ENCODE assay signal across 15 cellular contexts in the genomic region with DNA sequence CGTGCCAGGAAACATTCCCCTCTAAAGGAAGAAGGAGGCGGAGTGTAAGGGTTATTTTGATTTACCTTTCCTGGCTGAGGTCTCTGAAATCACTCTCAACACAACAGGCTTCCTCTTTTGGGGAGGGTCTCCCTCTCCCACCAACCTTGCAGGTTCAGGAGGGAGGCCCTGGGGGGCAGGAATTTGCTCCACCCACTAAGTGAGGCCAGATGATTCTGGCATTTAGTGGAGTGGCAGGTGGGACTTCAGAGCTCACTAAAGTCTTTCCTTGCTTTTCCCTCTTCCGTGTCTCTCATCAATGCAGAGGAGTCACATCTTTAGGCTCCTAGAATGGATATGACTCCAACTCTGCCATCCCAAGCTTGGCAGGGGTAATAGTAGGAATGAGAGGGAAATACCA.
DNase-seq lines count a peak whose midpoint lies in the region; ATAC-seq, FAIRE-seq and TF ChIP-seq lines count a peak whose summit lies in the region.
"Had no signal": no experiment of that assay in that cellular context is flagged by ENCODE, and none has a peak within 500 bp of the region (broad histone marks: within the 10 kb centered on the region; RNA-seq: fewer than 3 reads in every experiment).

No MANE protein-coding gene starts in this region.

- H2AFZ ChIP-seq in keratinocyte (ENCODE audit: control insufficient read depth, low read length): peak overlapping the region; percentile 1

- H3K79me2 ChIP-seq in keratinocyte (ENCODE audit: control insufficient read depth, insufficient read depth, low read length): no peaks in the 10 kb centered on the region

- H3K27ac ChIP-seq in ascending aorta (peak overlapping the region; percentile 70 to 71), keratinocyte (ENCODE audit: control insufficient read depth, insufficient read depth, low read length) (peak overlapping the region; percentile 99)

- H3K9me3 Mint-ChIP-seq in HFFc6: no peaks in the 10 kb centered on the region
- peaks cover 2% of the 10 kb centered on the region for H3K9me3 Mint-ChIP-seq in stimulated activated memory B cell treated with anti-CD40 and anti-IgM and Interleukin-4, amounts not matched to agents 10 μg/mL and 1 μg/mL and 100 μg/mL, for 72 hours
- H3K9me3 Mint-ChIP-seq: activated naive CD8-positive, alpha-beta T cell treated with anti-CD3 and anti-CD28 coated beads, Interleukin-2, amount 50 U/mL, for 24 hours; naive B cell; stimulated activated effector memory CD8-positive, alpha-beta T cell treated with anti-CD3 and anti-CD28 coated beads, Interleukin-12 subunit alpha, Interleukin-12 subunit beta, amount 100 ng/mL, for 72 hours had no signal

- H3K36me3 ChIP-seq in ascending aorta (no peaks in the 10 kb centered on the region), keratinocyte (ENCODE audit: control insufficient read depth in 2 of 2, extremely low read depth in 1 of 2, insufficient read depth in 2 of 2, low read length in 2 of 2) (no peaks in the 10 kb centered on the region)

- peak overlapping the region; percentile 85 for H3K9ac ChIP-seq in keratinocyte (ENCODE audit: control insufficient read depth, extremely low read depth, insufficient read depth, low read length)

- DNase-seq in HFFc6 (no peak), ascending aorta (ENCODE audit: low spot score in 2 of 2) (no peak), keratinocyte (ENCODE audit: low read depth, low spot score) (no peak), left colon (no peak), NCI-H1105 (lab: John Stamatoyannopoulos, UW) (no peak), midbrain (lab: John Stamatoyannopoulos, UW) (no peak)
- DNase-seq: activated CD4-positive, alpha-beta T cell treated with anti-CD3 and anti-CD28 coated beads for 48 hours; activated naive CD8-positive, alpha-beta T cell treated with anti-CD3 and anti-CD28 coated beads, Interleukin-2, amount 50 U/mL, for 24 hours; hippocampal formation; naive B cell; NCI-H1048; SHP77 treated with DMSO at 0.1 percent for 48 hours; T-helper 9 cell had no signal

- no peaks in the 10 kb centered on the region for H3K27me3 ChIP-seq in ascending aorta
- H3K27me3 ChIP-seq in keratinocyte (ENCODE audit: control insufficient read depth, extremely low read depth, insufficient read depth, low read length): no peaks in the 10 kb centered on the region

- no peaks in the 10 kb centered on the region for H3K9me3 ChIP-seq in ascending aorta
- H3K9me3 ChIP-seq in keratinocyte (ENCODE audit: control insufficient read depth, low read depth, low read length): no peaks in the 10 kb centered on the region

- peaks cover 84% of the 10 kb centered on the region for H3K4me1 Mint-ChIP-seq in HFFc6 (ENCODE audit: low read depth)
- peaks cover 72% of the 10 kb centered on the region for H3K4me1 Mint-ChIP-seq in stimulated activated memory B cell treated with anti-CD40 and anti-IgM and Interleukin-4, amounts not matched to agents 10 μg/mL and 1 μg/mL and 100 μg/mL, for 72 hours

- FAIRE-seq in keratinocyte (lab: Jason Lieb, UNC): no peak

- TF ChIP-seq CTCF in HFFc6 (IDR thresholded peaks at IDR 0.05): no peak
- no peak for TF ChIP-seq CTCF in ascending aorta (IDR thresholded peaks at IDR 0.05)
- TF ChIP-seq CTCF in keratinocyte (optimal IDR thresholded peaks at IDR 0.05 in 1 of 3, IDR thresholded peaks at IDR 0.05 in 1 of 3, conservative IDR thresholded peaks at IDR 0.05 in 1 of 3; ENCODE audit: extremely low read depth in 1 of 3, insufficient read depth in 2 of 3, low read length in 3 of 3): no peak

- peak overlapping the region; percentile 72 for H3K4me3 Mint-ChIP-seq in HFFc6
- no peak overlapping the region for H3K4me3 Mint-ChIP-seq in stimulated activated memory B cell treated with anti-CD40 and anti-IgM and Interleukin-4, amounts not matched to agents 10 μg/mL and 1 μg/mL and 100 μg/mL, for 72 hours
- H3K4me3 Mint-ChIP-seq: activated naive CD8-positive, alpha-beta T cell treated with anti-CD3 and anti-CD28 coated beads, Interleukin-2, amount 50 U/mL, for 24 hours; stimulated activated effector memory CD8-positive, alpha-beta T cell treated with anti-CD3 and anti-CD28 coated beads, Interleukin-12 subunit alpha, Interleukin-12 subunit beta, amount 100 ng/mL, for 72 hours had no signal

- H3K4me2 ChIP-seq in keratinocyte (ENCODE audit: control insufficient read depth, extremely low read depth, insufficient read depth, low read depth, low read length): peak overlapping the region; percentile 92

- H3K9me1 ChIP-seq in keratinocyte (ENCODE audit: control insufficient read depth, extremely low read depth, insufficient read depth, low read length): peaks cover 3% of the 10 kb centered on the region

- ATAC-seq in stimulated activated memory B cell treated with anti-CD40 and anti-IgM and Interleukin-4, amounts not matched to agents 10 μg/mL and 1 μg/mL and 100 μg/mL, for 72 hours: no peak
- ATAC-seq in left colon: no peak
- ATAC-seq: activated naive CD8-positive, alpha-beta T cell treated with anti-CD3 and anti-CD28 coated beads, Interleukin-2, amount 50 U/mL, for 24 hours; stimulated activated effector memory CD8-positive, alpha-beta T cell treated with anti-CD3 and anti-CD28 coated beads, Interleukin-12 subunit alpha, Interleukin-12 subunit beta, amount 100 ng/mL, for 72 hours had no signal

- H3K4me1 ChIP-seq in ascending aorta (peaks cover 0 to 22% of the 10 kb centered on the region in 2 donors), keratinocyte (ENCODE audit: control insufficient read depth, extremely low read depth, insufficient read depth, low read length) (peaks cover 72% of the 10 kb centered on the region)

- H3K27ac Mint-ChIP-seq in HFFc6: peak overlapping the region; percentile 92
- peak overlapping the region; percentile 79 for H3K27ac Mint-ChIP-seq in stimulated activated memory B cell treated with anti-CD40 and anti-IgM and Interleukin-4, amounts not matched to agents 10 μg/mL and 1 μg/mL and 100 μg/mL, for 72 hours
- H3K27ac Mint-ChIP-seq: stimulated activated effector memory CD8-positive, alpha-beta T cell treated with anti-CD3 and anti-CD28 coated beads, Interleukin-12 subunit alpha, Interleukin-12 subunit beta, amount 100 ng/mL, for 72 hours had no signal

- H3K27me3 Mint-ChIP-seq in HFFc6 (ENCODE audit: insufficient read depth): no peaks in the 10 kb centered on the region; the same call in 1 of the 2 replicates
- no peaks in the 10 kb centered on the region for H3K27me3 Mint-ChIP-seq in stimulated activated memory B cell treated with anti-CD40 and anti-IgM and Interleukin-4, amounts not matched to agents 10 μg/mL and 1 μg/mL and 100 μg/mL, for 72 hours
- H3K27me3 Mint-ChIP-seq: activated naive CD8-positive, alpha-beta T cell treated with anti-CD3 and anti-CD28 coated beads, Interleukin-2, amount 50 U/mL, for 24 hours; naive B cell had no signal

- H3K4me3 ChIP-seq in ascending aorta (no peak overlapping the region), keratinocyte (ENCODE audit: control insufficient read depth in 2 of 3, extremely low read depth in 1 of 3, insufficient read depth in 2 of 3, low read depth in 1 of 3, low read length in 3 of 3) (peak overlapping the region in 1 of 3 experiments; percentile 43)

- peaks cover 4% of the 10 kb centered on the region; the same call in 1 of the 2 replicates for H3K36me3 Mint-ChIP-seq in HFFc6 (ENCODE audit: low read depth)
- H3K36me3 Mint-ChIP-seq in stimulated activated memory B cell treated with anti-CD40 and anti-IgM and Interleukin-4, amounts not matched to agents 10 μg/mL and 1 μg/mL and 100 μg/mL, for 72 hours: no peaks in the 10 kb centered on the region
- H3K36me3 Mint-ChIP-seq: naive B cell had no signal

- intact Hi-C loops in ascending aorta (cut with DNase I) (loop anchor here (2.0 kb wide), 1 partner anchor 15 kb away; no protein-coding TSS in a partner anchor), left colon (cut with DNase I, micrococcal nuclease) (no loop called here)

- dilution Hi-C loops in keratinocyte (cut with MboI; ENCODE audit: extremely low pct_ligation_motif_present, low sequenced_read_pairs): no loop called here

- H4K20me1 ChIP-seq in keratinocyte (ENCODE audit: control insufficient read depth, extremely low read depth, insufficient read depth, low read length): no peaks in the 10 kb centered on the region
